Comparison of ENCODE assay signal across 9 cellular contexts in the genomic region with DNA sequence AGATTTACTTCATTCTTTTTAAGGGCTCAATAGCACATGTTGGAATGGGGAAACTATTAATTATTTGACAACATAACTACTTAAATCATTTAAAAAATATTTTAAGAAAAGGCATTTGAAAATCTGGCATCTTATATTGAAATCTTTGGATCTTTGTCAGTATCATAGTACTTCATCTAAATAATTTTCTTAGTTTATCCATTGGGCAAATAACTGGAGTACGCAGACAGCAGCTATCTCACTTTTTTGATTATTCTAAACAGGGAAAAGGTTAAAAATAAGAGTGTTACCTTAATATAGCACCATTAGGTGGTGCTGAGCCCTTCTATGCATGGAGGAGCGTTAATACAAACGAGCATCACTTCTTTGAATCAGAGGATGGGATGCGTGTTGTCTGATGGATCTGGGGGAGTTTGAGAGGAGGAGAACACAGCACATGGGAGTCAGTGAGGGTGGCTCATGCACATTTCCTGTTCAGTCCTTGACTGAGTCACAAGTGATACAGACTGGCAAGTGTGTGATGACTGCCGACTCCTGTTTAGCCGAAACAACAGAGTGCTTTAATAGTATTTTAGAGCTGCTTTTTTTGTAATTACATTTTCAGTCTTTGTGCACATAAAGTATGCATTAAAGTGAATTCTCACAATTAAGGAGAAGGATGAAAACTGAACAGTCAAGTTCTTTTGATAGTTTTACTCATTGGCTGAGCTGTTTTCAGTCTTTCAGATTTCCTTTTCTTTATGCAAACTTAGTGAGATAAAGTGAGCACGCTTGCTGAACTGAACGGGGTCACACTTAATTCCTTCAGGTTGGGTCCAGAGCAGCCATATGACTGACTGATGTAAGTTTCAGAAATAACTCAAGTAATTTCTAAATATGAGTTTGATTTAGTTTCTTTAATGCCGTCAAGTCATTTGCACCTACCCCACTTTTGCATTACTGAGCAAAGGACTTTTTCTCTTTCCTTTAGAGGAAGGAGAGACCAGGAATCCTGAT.
A peak's percentile ranks its signal among the peaks of the same experiment; 100 is the strongest.
DNase-seq lines count a peak whose midpoint lies in the region; ATAC-seq, FAIRE-seq and TF ChIP-seq lines count a peak whose summit lies in the region.
"Had no signal": no experiment of that assay in that cellular context is flagged by ENCODE, and none has a peak within 500 bp of the region (broad histone marks: within the 10 kb centered on the region; RNA-seq: fewer than 3 reads in every experiment).

No MANE protein-coding gene starts in this region.

- no peak for TF ChIP-seq CTCF in RWPE1 (conservative IDR thresholded peaks at IDR 0.05; ENCODE audit: low read depth)
- TF ChIP-seq CTCF in keratinocyte (optimal IDR thresholded peaks at IDR 0.05 in 1 of 3, IDR thresholded peaks at IDR 0.05 in 1 of 3, conservative IDR thresholded peaks at IDR 0.05 in 1 of 3; ENCODE audit: extremely low read depth in 1 of 3, insufficient read depth in 2 of 3, low read length in 3 of 3) = peak in 1 of 3 experiments; percentile 40

- no peaks in the 10 kb centered on the region for H3K36me3 ChIP-seq in keratinocyte (ENCODE audit: control insufficient read depth in 2 of 2, extremely low read depth in 1 of 2, insufficient read depth in 2 of 2, low read length in 2 of 2)

- H3K27ac ChIP-seq in RWPE1 (no peak overlapping the region), keratinocyte (ENCODE audit: control insufficient read depth, insufficient read depth, low read length) (peak overlapping the region; percentile 77)
- H3K27ac ChIP-seq: VCaP had no signal

- peaks cover 17% of the 10 kb centered on the region for H3K4me1 ChIP-seq in keratinocyte (ENCODE audit: control insufficient read depth, extremely low read depth, insufficient read depth, low read length)

- CTCF ChIA-PET in RWPE1 (lab: Yijun Ruan, JAX) = interaction anchor here (0.6 kb wide), 3 partner anchors 12 to 90 kb away, joined by 3 to 5 read pairs (median 4); no protein-coding TSS in a partner anchor

- no peaks in the 10 kb centered on the region for H3K9me3 Mint-ChIP-seq in activated naive CD4-positive, alpha-beta T cell treated with anti-CD3 and anti-CD28 coated beads, Interleukin-2, amount 50 U/mL, for 72 hours

- POLR2A ChIA-PET in RWPE1 (lab: Yijun Ruan, JAX; ENCODE audit: low non-redundant PET) = interaction anchor here (0.7 kb wide), 1 partner anchor 9 kb away, joined by 3 read pairs; no protein-coding TSS in a partner anchor

- DNase-seq in RWPE1 (ENCODE audit: low spot score) = peak; percentile 81
- peak; percentile 52 to 60 for DNase-seq in activated naive CD4-positive, alpha-beta T cell treated with anti-CD3 and anti-CD28 coated beads, Interleukin-2, amount 50 U/mL, for 72 hours (ENCODE audit: low spot score in 2 of 2)
- DNase-seq in keratinocyte (ENCODE audit: low read depth, low spot score) = peak; percentile 61
- peak; percentile 1 to 38 for DNase-seq in stimulated activated CD8-positive, alpha-beta memory T cell treated with anti-CD3 and anti-CD28 coated beads, Interleukin-15, amount 100 ng/mL, for 4 hours (ENCODE audit: low read depth in 2 of 2)
- DNase-seq in NCI-H2227 (lab: John Stamatoyannopoulos, UW; ENCODE audit: unreplicated experiment) = no peak

- H3K9me3 ChIP-seq in keratinocyte (ENCODE audit: control insufficient read depth, low read depth, low read length) = no peaks in the 10 kb centered on the region

- no peak overlapping the region for H2AFZ ChIP-seq in keratinocyte (ENCODE audit: control insufficient read depth, low read length)

- ATAC-seq in GM18502 (IDR thresholded peaks at IDR 0.05; ENCODE audit: poor library complexity, unreplicated experiment) (peak; percentile 89), HG02870 (IDR thresholded peaks at IDR 0.05; ENCODE audit: unreplicated experiment) (peak; percentile 86), GM19455 (IDR thresholded peaks at IDR 0.05; ENCODE audit: unreplicated experiment) (no peak)
- ATAC-seq in activated naive CD4-positive, alpha-beta T cell treated with anti-CD3 and anti-CD28 coated beads, Interleukin-2, amount 50 U/mL, for 72 hours = peak; percentile 99 to 100

- peak overlapping the region; percentile 70 for H3K4me2 ChIP-seq in keratinocyte (ENCODE audit: control insufficient read depth, extremely low read depth, insufficient read depth, low read depth, low read length)

- H3K9ac ChIP-seq in keratinocyte (ENCODE audit: control insufficient read depth, extremely low read depth, insufficient read depth, low read length) = peak overlapping the region; percentile 51

- peaks cover 0 to 13% of the 10 kb centered on the region in 2 donors for H3K36me3 Mint-ChIP-seq in activated naive CD4-positive, alpha-beta T cell treated with anti-CD3 and anti-CD28 coated beads, Interleukin-2, amount 50 U/mL, for 72 hours

- H4K20me1 ChIP-seq in keratinocyte (ENCODE audit: control insufficient read depth, extremely low read depth, insufficient read depth, low read length) = no peaks in the 10 kb centered on the region

- peak; percentile 89 for FAIRE-seq in keratinocyte (lab: Jason Lieb, UNC)

- no peaks in the 10 kb centered on the region for H3K27me3 ChIP-seq in keratinocyte (ENCODE audit: control insufficient read depth, extremely low read depth, insufficient read depth, low read length)

- peak overlapping the region; percentile 11 to 86 for H3K27ac Mint-ChIP-seq in activated naive CD4-positive, alpha-beta T cell treated with anti-CD3 and anti-CD28 coated beads, Interleukin-2, amount 50 U/mL, for 72 hours

- H3K79me2 ChIP-seq in keratinocyte (ENCODE audit: control insufficient read depth, insufficient read depth, low read length) = peaks cover 59% of the 10 kb centered on the region

- peak overlapping the region in 2 of 3 experiments; percentile 13 to 22 for H3K4me3 ChIP-seq in keratinocyte (ENCODE audit: control insufficient read depth in 2 of 3, extremely low read depth in 1 of 3, insufficient read depth in 2 of 3, low read depth in 1 of 3, low read length in 3 of 3)

- H3K9me1 ChIP-seq in keratinocyte (ENCODE audit: control insufficient read depth, extremely low read depth, insufficient read depth, low read length) = no peaks in the 10 kb centered on the region

- dilution Hi-C loops in keratinocyte (cut with MboI; ENCODE audit: extremely low pct_ligation_motif_present, low sequenced_read_pairs) = no loop called here
